In genomic region chr5:156431956-156432829, GRCh38 we compare ENCODE assay signal across 2 cellular contexts.
TF ChIP-seq lines count a peak whose summit lies in the region.

No MANE protein-coding gene starts in this region.

TF ChIP-seq in GM23338, 12 proteins besides CTCF, POLR2A, EP300 and RAD21:
- TF ChIP-seq ZNF114 (CRISPR knock-in tag; IDR thresholded peaks at IDR 0.05) (no peak), ETS1 (IDR thresholded peaks at IDR 0.05) (no peak), ZNF462 (CRISPR knock-in tag; IDR thresholded peaks at IDR 0.05) (no peak), ZNF331 (CRISPR knock-in tag; IDR thresholded peaks at IDR 0.05; ENCODE audit: low read depth) (no peak), REST (IDR thresholded peaks at IDR 0.05; ENCODE audit: unreplicated experiment) (no peak), EZH2 (IDR thresholded peaks at IDR 0.05; ENCODE audit: low read depth, unreplicated experiment) (no peak), JUNB (IDR thresholded peaks at IDR 0.05; ENCODE audit: unreplicated experiment) (no peak), EZH2phosphoT487 (IDR thresholded peaks at IDR 0.05; ENCODE audit: unreplicated experiment) (no peak), POLR2AphosphoS5 (IDR thresholded peaks at IDR 0.05; ENCODE audit: low read depth) (no peak), STAT1 (IDR thresholded peaks at IDR 0.05; ENCODE audit: unreplicated experiment) (no peak), NANOG (IDR thresholded peaks at IDR 0.05; ENCODE audit: borderline replicate concordance) (no peak), CREB1 (CRISPR knock-in tag; IDR thresholded peaks at IDR 0.05; ENCODE audit: low read depth) (no peak)

TF ChIP-seq in H1, 55 proteins besides CTCF, POLR2A, EP300 and RAD21:
- no peak for TF ChIP-seq TEAD4 (IDR thresholded peaks at IDR 0.05; ENCODE audit: low read depth, low read length)
- no peak for TF ChIP-seq CHD2 (IDR thresholded peaks at IDR 0.05; ENCODE audit: low read length)
- TF ChIP-seq, protein P1, sequence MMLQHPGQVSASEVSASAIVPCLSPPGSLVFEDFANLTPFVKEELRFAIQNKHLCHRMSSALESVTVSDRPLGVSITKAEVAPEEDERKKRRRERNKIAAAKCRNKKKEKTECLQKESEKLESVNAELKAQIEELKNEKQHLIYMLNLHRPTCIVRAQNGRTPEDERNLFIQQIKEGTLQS (IDR thresholded peaks at IDR 0.05; ENCODE audit: insufficient read depth, low read depth, low read length) = no peak
- TF ChIP-seq HDAC6 (IDR thresholded peaks at IDR 0.05; ENCODE audit: low read depth, low read length) = no peak
- no peak for TF ChIP-seq ASH2L (IDR thresholded peaks at IDR 0.05; ENCODE audit: low read length)
- no peak for TF ChIP-seq EGR1 (IDR thresholded peaks at IDR 0.05; ENCODE audit: borderline replicate concordance, low read depth, low read length)
- TF ChIP-seq, protein P2, sequence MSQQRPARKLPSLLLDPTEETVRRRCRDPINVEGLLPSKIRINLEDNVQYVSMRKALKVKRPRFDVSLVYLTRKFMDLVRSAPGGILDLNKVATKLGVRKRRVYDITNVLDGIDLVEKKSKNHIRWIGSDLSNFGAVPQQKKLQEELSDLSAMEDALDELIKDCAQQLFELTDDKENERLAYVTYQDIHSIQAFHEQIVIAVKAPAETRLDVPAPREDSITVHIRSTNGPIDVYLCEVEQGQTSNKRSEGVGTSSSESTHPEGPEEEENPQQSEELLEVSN (IDR thresholded peaks at IDR 0.05) = no peak
- TF ChIP-seq MAFK (IDR thresholded peaks at IDR 0.05; ENCODE audit: low read depth, low read length) = no peak
- TF ChIP-seq PHF8 (conservative IDR thresholded peaks at IDR 0.05; ENCODE audit: low read depth, low read length) = no peak
- TF ChIP-seq GABPA (IDR thresholded peaks at IDR 0.05; ENCODE audit: borderline replicate concordance, insufficient read depth, low read length) = no peak
- no peak for TF ChIP-seq SIRT6 (IDR thresholded peaks at IDR 0.05; ENCODE audit: low read length)
- no peak for TF ChIP-seq HDAC2 (IDR thresholded peaks at IDR 0.05; ENCODE audit: borderline replicate concordance in 1 of 2, low read depth in 2 of 2, low read length in 2 of 2)
